Comparison of ENCODE assay signal across 1 cellular context in the genomic region with DNA sequence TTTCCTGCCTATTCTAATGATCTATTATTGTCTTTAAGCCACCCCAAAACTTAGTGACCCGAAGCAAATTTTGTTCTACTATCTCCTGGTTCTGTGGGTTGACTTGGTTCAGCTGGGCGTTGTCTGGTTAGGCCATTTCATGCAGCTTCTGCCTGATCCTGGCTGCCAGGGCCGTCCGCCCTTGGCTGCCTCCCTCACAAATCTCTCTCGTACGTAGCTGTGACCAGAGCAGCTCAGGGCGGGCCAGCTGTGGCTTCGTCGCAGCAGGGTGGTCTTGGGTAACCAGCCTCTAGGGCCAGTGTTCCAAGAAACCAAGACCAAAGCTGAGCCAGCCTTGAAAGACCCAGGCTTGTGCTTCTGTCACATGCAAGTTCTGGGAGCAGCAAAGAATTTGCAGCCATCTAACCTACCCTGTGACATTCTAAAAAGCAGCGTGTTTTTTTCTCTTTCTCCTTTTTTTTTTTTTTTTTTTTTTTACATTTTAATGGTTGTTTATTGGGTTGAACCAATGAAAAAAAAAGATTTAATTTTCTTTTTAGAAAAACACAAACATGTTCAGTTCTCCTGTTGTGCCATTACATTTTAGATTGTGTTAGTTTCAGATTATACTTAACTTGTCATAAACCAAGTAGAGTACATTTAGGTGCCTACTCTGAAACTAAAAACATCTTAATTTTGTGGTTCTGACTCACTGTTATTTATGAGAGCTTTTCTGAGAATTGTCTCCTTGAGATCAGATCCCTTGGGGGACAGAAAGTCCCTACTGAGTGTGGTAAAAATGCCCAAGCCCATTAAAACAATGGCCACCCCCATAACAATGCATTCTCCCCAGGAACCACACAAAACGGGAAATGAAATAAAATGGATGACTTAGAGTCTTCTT.
TF ChIP-seq lines count a peak whose summit lies in the region.

No MANE protein-coding gene starts in this region.

TF ChIP-seq in K562, 482 proteins besides CTCF, POLR2A, EP300 and RAD21 (continued from another document):
- TF ChIP-seq PURB (CRISPR knock-in tag; IDR thresholded peaks at IDR 0.05; ENCODE audit: low read depth) (no peak), LCOR (CRISPR knock-in tag; IDR thresholded peaks at IDR 0.05) (no peak), TFE3 (CRISPR knock-in tag; IDR thresholded peaks at IDR 0.05) (no peak), SRF (CRISPR knock-in tag; IDR thresholded peaks at IDR 0.05) (peak in 1 of 2 experiments; percentile 79; a peak in 1 of 4 replicates), ZNF431 (CRISPR knock-in tag; IDR thresholded peaks at IDR 0.05) (no peak), ZBTB17 (CRISPR knock-in tag; IDR thresholded peaks at IDR 0.05) (no peak), THRAP3 (IDR thresholded peaks at IDR 0.05; ENCODE audit: borderline replicate concordance) (no peak), ZNF707 (CRISPR knock-in tag; conservative IDR thresholded peaks at IDR 0.05) (no peak), PHB2 (IDR thresholded peaks at IDR 0.05; ENCODE audit: low read depth) (no peak), MBD2 (IDR thresholded peaks at IDR 0.05; ENCODE audit: borderline replicate concordance, low read depth) (no peak), U2AF1 (optimal IDR thresholded peaks at IDR 0.05; ENCODE audit: low read depth, low read length) (no peak), GTF2E2 (tag; IDR thresholded peaks at IDR 0.05) (no peak), PRPF4 (IDR thresholded peaks at IDR 0.05; ENCODE audit: insufficient read depth, low read depth, low read length, poor library complexity, severe bottlenecking) (no peak), FOXJ2 (tag; IDR thresholded peaks at IDR 0.05) (no peak), MAFF (IDR thresholded peaks at IDR 0.05; ENCODE audit: low read length) (no peak), ZBTB11 (CRISPR knock-in tag; IDR thresholded peaks at IDR 0.05) (no peak), NEUROD1 (IDR thresholded peaks at IDR 0.05; ENCODE audit: borderline replicate concordance, low read depth, low read length, partially characterized antibody) (no peak), GABPA (tag; conservative IDR thresholded peaks at IDR 0.05; ENCODE audit: low read depth) (no peak), VEZF1 (CRISPR knock-in tag; IDR thresholded peaks at IDR 0.05) (0 out of 2 replicates have a peak, but pooled peaks have one; percentile 2), CTBP1 (IDR thresholded peaks at IDR 0.05; ENCODE audit: borderline replicate concordance) (peak; percentile 10; the same call in 1 of the 2 replicates), GABPB1 (CRISPR knock-in tag; IDR thresholded peaks at IDR 0.05) (no peak), NONO (IDR thresholded peaks at IDR 0.05; ENCODE audit: low read depth in 2 of 2, low read length in 1 of 2) (no peak), PML (IDR thresholded peaks at IDR 0.05; ENCODE audit: low read length) (no peak), ZNF184 (CRISPR knock-in tag; IDR thresholded peaks at IDR 0.05) (no peak), ATF1 (CRISPR knock-in tag; IDR thresholded peaks at IDR 0.05) (no peak), ATF1 (tag; IDR thresholded peaks at IDR 0.05) (no peak), MEF2A (IDR thresholded peaks at IDR 0.05; ENCODE audit: control insufficient read depth, low read depth, low read length) (no peak), STAT5B (CRISPR knock-in tag; IDR thresholded peaks at IDR 0.05) (no peak), TEAD1 (CRISPR knock-in tag; IDR thresholded peaks at IDR 0.05) (no peak), HLTF (IDR thresholded peaks at IDR 0.05) (no peak), RBBP5 (IDR thresholded peaks at IDR 0.05; ENCODE audit: borderline replicate concordance, insufficient read depth, low read length, poor library complexity, severe bottlenecking) (peak; percentile 75)
- TF ChIP-seq, protein P1, sequence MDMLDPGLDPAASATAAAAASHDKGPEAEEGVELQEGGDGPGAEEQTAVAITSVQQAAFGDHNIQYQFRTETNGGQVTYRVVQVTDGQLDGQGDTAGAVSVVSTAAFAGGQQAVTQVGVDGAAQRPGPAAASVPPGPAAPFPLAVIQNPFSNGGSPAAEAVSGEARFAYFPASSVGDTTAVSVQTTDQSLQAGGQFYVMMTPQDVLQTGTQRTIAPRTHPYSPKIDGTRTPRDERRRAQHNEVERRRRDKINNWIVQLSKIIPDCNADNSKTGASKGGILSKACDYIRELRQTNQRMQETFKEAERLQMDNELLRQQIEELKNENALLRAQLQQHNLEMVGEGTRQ (CRISPR knock-in tag; IDR thresholded peaks at IDR 0.05): no peak
- TF ChIP-seq, protein P2, sequence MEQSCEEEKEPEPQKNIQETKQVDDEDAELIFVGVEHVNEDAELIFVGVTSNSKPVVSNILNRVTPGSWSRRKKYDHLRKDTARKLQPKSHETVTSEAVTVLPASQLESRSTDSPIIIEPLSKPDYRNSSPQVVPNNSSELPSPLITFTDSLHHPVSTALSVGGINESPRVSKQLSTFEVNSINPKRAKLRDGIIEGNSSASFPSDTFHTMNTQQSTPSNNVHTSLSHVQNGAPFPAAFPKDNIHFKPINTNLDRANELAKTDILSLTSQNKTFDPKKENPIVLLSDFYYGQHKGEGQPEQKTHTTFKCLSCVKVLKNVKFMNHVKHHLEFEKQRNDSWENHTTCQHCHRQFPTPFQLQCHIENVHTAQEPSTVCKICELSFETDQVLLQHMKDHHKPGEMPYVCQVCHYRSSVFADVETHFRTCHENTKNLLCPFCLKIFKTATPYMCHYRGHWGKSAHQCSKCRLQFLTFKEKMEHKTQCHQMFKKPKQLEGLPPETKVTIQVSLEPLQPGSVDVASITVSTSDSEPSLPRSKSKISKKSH (CRISPR knock-in tag; IDR thresholded peaks at IDR 0.05): no peak
- TF ChIP-seq, protein P3, sequence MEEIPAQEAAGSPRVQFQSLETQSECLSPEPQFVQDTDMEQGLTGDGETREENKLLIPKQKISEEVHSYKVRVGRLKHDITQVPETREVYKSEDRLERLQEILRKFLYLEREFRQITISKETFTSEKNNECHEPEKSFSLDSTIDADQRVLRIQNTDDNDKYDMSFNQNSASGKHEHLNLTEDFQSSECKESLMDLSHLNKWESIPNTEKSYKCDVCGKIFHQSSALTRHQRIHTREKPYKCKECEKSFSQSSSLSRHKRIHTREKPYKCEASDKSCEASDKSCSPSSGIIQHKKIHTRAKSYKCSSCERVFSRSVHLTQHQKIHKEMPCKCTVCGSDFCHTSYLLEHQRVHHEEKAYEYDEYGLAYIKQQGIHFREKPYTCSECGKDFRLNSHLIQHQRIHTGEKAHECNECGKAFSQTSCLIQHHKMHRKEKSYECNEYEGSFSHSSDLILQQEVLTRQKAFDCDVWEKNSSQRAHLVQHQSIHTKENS (CRISPR knock-in tag; IDR thresholded peaks at IDR 0.05): no peak
- TF ChIP-seq, protein P4, sequence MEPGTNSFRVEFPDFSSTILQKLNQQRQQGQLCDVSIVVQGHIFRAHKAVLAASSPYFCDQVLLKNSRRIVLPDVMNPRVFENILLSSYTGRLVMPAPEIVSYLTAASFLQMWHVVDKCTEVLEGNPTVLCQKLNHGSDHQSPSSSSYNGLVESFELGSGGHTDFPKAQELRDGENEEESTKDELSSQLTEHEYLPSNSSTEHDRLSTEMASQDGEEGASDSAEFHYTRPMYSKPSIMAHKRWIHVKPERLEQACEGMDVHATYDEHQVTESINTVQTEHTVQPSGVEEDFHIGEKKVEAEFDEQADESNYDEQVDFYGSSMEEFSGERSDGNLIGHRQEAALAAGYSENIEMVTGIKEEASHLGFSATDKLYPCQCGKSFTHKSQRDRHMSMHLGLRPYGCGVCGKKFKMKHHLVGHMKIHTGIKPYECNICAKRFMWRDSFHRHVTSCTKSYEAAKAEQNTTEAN (CRISPR knock-in tag; IDR thresholded peaks at IDR 0.05): no peak
- TF ChIP-seq, protein P5, sequence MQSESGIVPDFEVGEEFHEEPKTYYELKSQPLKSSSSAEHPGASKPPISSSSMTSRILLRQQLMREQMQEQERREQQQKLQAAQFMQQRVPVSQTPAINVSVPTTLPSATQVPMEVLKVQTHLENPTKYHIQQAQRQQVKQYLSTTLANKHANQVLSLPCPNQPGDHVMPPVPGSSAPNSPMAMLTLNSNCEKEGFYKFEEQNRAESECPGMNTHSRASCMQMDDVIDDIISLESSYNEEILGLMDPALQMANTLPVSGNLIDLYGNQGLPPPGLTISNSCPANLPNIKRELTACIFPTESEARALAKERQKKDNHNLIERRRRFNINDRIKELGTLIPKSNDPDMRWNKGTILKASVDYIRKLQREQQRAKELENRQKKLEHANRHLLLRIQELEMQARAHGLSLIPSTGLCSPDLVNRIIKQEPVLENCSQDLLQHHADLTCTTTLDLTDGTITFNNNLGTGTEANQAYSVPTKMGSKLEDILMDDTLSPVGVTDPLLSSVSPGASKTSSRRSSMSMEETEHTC (IDR thresholded peaks at IDR 0.05): no peak
- TF ChIP-seq, protein P6, sequence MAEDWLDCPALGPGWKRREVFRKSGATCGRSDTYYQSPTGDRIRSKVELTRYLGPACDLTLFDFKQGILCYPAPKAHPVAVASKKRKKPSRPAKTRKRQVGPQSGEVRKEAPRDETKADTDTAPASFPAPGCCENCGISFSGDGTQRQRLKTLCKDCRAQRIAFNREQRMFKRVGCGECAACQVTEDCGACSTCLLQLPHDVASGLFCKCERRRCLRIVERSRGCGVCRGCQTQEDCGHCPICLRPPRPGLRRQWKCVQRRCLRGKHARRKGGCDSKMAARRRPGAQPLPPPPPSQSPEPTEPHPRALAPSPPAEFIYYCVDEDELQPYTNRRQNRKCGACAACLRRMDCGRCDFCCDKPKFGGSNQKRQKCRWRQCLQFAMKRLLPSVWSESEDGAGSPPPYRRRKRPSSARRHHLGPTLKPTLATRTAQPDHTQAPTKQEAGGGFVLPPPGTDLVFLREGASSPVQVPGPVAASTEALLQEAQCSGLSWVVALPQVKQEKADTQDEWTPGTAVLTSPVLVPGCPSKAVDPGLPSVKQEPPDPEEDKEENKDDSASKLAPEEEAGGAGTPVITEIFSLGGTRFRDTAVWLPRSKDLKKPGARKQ (CRISPR knock-in tag; IDR thresholded peaks at IDR 0.05): no peak
- TF ChIP-seq, protein P7, sequence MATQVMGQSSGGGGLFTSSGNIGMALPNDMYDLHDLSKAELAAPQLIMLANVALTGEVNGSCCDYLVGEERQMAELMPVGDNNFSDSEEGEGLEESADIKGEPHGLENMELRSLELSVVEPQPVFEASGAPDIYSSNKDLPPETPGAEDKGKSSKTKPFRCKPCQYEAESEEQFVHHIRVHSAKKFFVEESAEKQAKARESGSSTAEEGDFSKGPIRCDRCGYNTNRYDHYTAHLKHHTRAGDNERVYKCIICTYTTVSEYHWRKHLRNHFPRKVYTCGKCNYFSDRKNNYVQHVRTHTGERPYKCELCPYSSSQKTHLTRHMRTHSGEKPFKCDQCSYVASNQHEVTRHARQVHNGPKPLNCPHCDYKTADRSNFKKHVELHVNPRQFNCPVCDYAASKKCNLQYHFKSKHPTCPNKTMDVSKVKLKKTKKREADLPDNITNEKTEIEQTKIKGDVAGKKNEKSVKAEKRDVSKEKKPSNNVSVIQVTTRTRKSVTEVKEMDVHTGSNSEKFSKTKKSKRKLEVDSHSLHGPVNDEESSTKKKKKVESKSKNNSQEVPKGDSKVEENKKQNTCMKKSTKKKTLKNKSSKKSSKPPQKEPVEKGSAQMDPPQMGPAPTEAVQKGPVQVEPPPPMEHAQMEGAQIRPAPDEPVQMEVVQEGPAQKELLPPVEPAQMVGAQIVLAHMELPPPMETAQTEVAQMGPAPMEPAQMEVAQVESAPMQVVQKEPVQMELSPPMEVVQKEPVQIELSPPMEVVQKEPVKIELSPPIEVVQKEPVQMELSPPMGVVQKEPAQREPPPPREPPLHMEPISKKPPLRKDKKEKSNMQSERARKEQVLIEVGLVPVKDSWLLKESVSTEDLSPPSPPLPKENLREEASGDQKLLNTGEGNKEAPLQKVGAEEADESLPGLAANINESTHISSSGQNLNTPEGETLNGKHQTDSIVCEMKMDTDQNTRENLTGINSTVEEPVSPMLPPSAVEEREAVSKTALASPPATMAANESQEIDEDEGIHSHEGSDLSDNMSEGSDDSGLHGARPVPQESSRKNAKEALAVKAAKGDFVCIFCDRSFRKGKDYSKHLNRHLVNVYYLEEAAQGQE (CRISPR knock-in tag; IDR thresholded peaks at IDR 0.05; ENCODE audit: low read depth): no peak
